ENCODE assay signal across 8 cellular contexts in genomic region chr19:57389730-57390598, GRCh38. TPM values are rescaled to one million over a fixed set of nuclear protein-coding genes. Genes with fewer than 3 reads are reported as not detected.
DNase-seq lines count a peak whose midpoint lies in the region; ATAC-seq and TF ChIP-seq lines count a peak whose summit lies in the region.

TSS of gene ZNF548 (plus strand) at chr19:57389854. CDS start at chr19:57390100, 246 bp downstream.

- DNase-seq in DMS79 (lab: John Stamatoyannopoulos, UW) (peak; percentile 98), KBM-7 (peak; percentile 99), Panc1 (ENCODE audit: low read depth, low spot score) (peak; percentile 94)
- DNase-seq in activated T-cell treated with anti-CD3 and anti-CD28 coated beads, Interleukin-2, amount 50 U/mL, for 4 hours = peak; percentile 96
- peak; percentile 97 for DNase-seq in stimulated activated CD8-positive, alpha-beta memory T cell treated with anti-CD3 and anti-CD28 coated beads, Interleukin-7, amount 100 ng/mL, for 24 hours (ENCODE audit: low read depth)

- H3K4me1 ChIP-seq in Panc1 (ENCODE audit: control insufficient read depth, insufficient read depth, low read length) (no peaks in the 10 kb centered on the region), esophagus (ENCODE audit: control insufficient read depth in 2 of 2, insufficient read depth in 2 of 2, low read length in 1 of 2) (peaks cover 0 to 3% of the 10 kb centered on the region in 2 donors), muscle layer of colon (ENCODE audit: insufficient read depth, low read length) (peaks cover 15% of the 10 kb centered on the region)

- ATAC-seq in GM21717 (IDR thresholded peaks at IDR 0.05; ENCODE audit: unreplicated experiment) = peak; percentile 92
- peak; percentile 99 for ATAC-seq in Panc1
- ATAC-seq in activated T-cell treated with anti-CD3 and anti-CD28 coated beads, Interleukin-2, amount 50 U/mL, for 4 hours = peak; percentile 99

- in situ Hi-C loops in KBM-7 (cut with MboI; ENCODE audit: low pct_unique_long_range_greater_than_20kb, low sequenced_read_pairs) = no loop called here
- in situ Hi-C loops in Panc1 (cut with HindIII; ENCODE audit: low pct_unique_long_range_greater_than_20kb, low sequenced_read_pairs) = no loop called here

- H3K27me3 Mint-ChIP-seq in activated T-cell treated with anti-CD3 and anti-CD28 coated beads, Interleukin-2, amount 50 U/mL, for 4 hours (ENCODE audit: low read depth) = no peaks in the 10 kb centered on the region

- peaks cover 27% of the 10 kb centered on the region for H3K4me1 Mint-ChIP-seq in activated T-cell treated with anti-CD3 and anti-CD28 coated beads, Interleukin-2, amount 50 U/mL, for 4 hours (ENCODE audit: low read depth)

- H3K27me3 ChIP-seq in Panc1 (ENCODE audit: control insufficient read depth, insufficient read depth, low read length) = no peaks in the 10 kb centered on the region
- H3K27me3 ChIP-seq in esophagus (ENCODE audit: control insufficient read depth in 1 of 2, insufficient read depth in 2 of 2, low read length in 2 of 2) = no peaks in the 10 kb centered on the region
- no peaks in the 10 kb centered on the region for H3K27me3 ChIP-seq in muscle layer of colon (ENCODE audit: control insufficient read depth in 1 of 2, insufficient read depth in 2 of 2, low read length in 2 of 2)

- WGBS in esophagus, 2 donors = 1% methylated on average over 50 of the region's 50 CpGs

- intact Hi-C loops in Panc1 (cut with micrococcal nuclease; ENCODE audit: unreplicated experiment) = no loop called here

- H3K27ac ChIP-seq in Panc1 (ENCODE audit: low read length) (peak within 1 kb of the TSS; percentile 90), esophagus (ENCODE audit: low read depth in 2 of 2, low read length in 1 of 2) (peak within 1 kb of the TSS; percentile 88 to 95), muscle layer of colon (ENCODE audit: low read depth, low read length) (peak within 1 kb of the TSS; percentile 43)

- H3K9me3 ChIP-seq in Panc1 (ENCODE audit: control insufficient read depth, insufficient read depth, low read depth, low read length) = peaks cover 13% of the 10 kb centered on the region; the same call in 1 of the 2 replicates
- H3K9me3 ChIP-seq in esophagus (ENCODE audit: control insufficient read depth in 2 of 2, insufficient read depth in 1 of 2, low read depth in 1 of 2, low read length in 1 of 2) = peaks cover 0 to 2% of the 10 kb centered on the region in 2 donors
- peaks cover 8% of the 10 kb centered on the region for H3K9me3 ChIP-seq in muscle layer of colon (ENCODE audit: low read length)

- H3K36me3 Mint-ChIP-seq in activated T-cell treated with anti-CD3 and anti-CD28 coated beads, Interleukin-2, amount 50 U/mL, for 4 hours (ENCODE audit: insufficient read depth) = peaks cover 35% of the 10 kb centered on the region

- H3K9ac ChIP-seq in muscle layer of colon (ENCODE audit: low read length) = peak within 1 kb of the TSS; percentile 75

- peak within 1 kb of the TSS; percentile 95 for H3K4me3 Mint-ChIP-seq in activated T-cell treated with anti-CD3 and anti-CD28 coated beads, Interleukin-2, amount 50 U/mL, for 4 hours

- BruUV-seq in Panc1 (replicated peaks; lab: Mats Ljungman, UMichigan) = no TSS peak

- CTCF ChIA-PET in Panc1 (lab: Charles Lee) = no interaction called here

- POLR2A ChIA-PET in Panc1 (lab: Charles Lee) = interaction anchor here (0.6 to 1.1 kb wide), 9 partner anchors 22 to 656 kb away, joined by 3 to 6 read pairs (median 3); partner anchors contain the start of genes TRAPPC2B, ZNF304 and ZNF547

- peak within 1 kb of the TSS; percentile 67 to 89 for H3K4me3 ChIP-seq in Panc1 (ENCODE audit: low read depth in 2 of 2, low read length in 2 of 2)
- H3K4me3 ChIP-seq in esophagus (ENCODE audit: low read depth in 1 of 2, low read length in 2 of 2) = peak within 1 kb of the TSS; percentile 80 to 87
- peak within 1 kb of the TSS; percentile 54 to 94 for H3K4me3 ChIP-seq in muscle layer of colon (ENCODE audit: low read depth in 1 of 2, low read length in 2 of 2)

- H3K36me3 ChIP-seq in Panc1 (ENCODE audit: control insufficient read depth, insufficient read depth, low read length) (no peaks in the 10 kb centered on the region), esophagus (ENCODE audit: control insufficient read depth in 2 of 2, insufficient read depth in 2 of 2, low read length in 1 of 2) (peaks cover 7 to 9% of the 10 kb centered on the region in 2 donors), muscle layer of colon (ENCODE audit: insufficient read depth, low read length) (peaks cover 20% of the 10 kb centered on the region)

- peak; percentile 22; the same call in 1 of the 2 replicates for TF ChIP-seq CTCF in Panc1 (IDR thresholded peaks at IDR 0.05)

- peaks cover 19% of the 10 kb centered on the region for H3K9me3 Mint-ChIP-seq in activated T-cell treated with anti-CD3 and anti-CD28 coated beads, Interleukin-2, amount 50 U/mL, for 4 hours

RNA-seq across cellular contexts. Expression of gene ZNF548, which starts in this region (rescaled TPM):
- 14.7 TPM for total RNA-seq in Panc1 (2021; ENCODE audit: unreplicated experiment)
- 5.9 TPM for polyA plus RNA-seq in Panc1 (2012; ENCODE audit: insufficient read length)
- 10 to 100 TPM in 1 of 3 donors, 1 to 10 TPM in 2; 6.3 to 10.7 (median 8.7) TPM for total RNA-seq in activated T-cell treated with anti-CD3 and anti-CD28 coated beads, Interleukin-2, amount 50 U/mL, for 4 hours
- polyA plus RNA-seq in esophagus = 1 to 10 TPM; 4.1 TPM

Comparison
In these comparisons a context has a peak if more than half of its experiments do, and no peak if none do; other contexts are left out.
1. Peak in every context shown above with its lines: DNase-seq, ATAC-seq, H3K4me3 ChIP-seq and H3K27ac ChIP-seq.